13 cellular contexts compared by ENCODE assay signal in genomic region chr19:1123381-1123780, GRCh38.
"Had no signal": no experiment of that assay in that cellular context is flagged by ENCODE, and none has a peak within 500 bp of the region (broad histone marks: within the 10 kb centered on the region; RNA-seq: fewer than 3 reads in every experiment).

No MANE protein-coding gene starts in this region.

- H3K4me3 Mint-ChIP-seq: immature natural killer cell; T-helper 1 cell treated with Interleukin-12 subunit alpha and Interleukin-12 subunit beta and Interleukin-4 antibody, amounts not matched to agents 30 μg/mL and 1 μg/mL, for 36 hours had no signal

- H3K27ac Mint-ChIP-seq: immature natural killer cell; T-helper 1 cell treated with Interleukin-12 subunit alpha and Interleukin-12 subunit beta and Interleukin-4 antibody, amounts not matched to agents 30 μg/mL and 1 μg/mL, for 36 hours had no signal

- H3K27me3 Mint-ChIP-seq: naive thymus-derived CD4-positive, alpha-beta T cell had no signal

- H3K9me3 Mint-ChIP-seq: activated naive CD4-positive, alpha-beta T cell treated with anti-CD3 and anti-CD28 coated beads, Interleukin-2, amount 50 U/mL, for 72 hours; immature natural killer cell; naive thymus-derived CD4-positive, alpha-beta T cell; T-helper 1 cell treated with Interleukin-12 subunit alpha and Interleukin-12 subunit beta and Interleukin-4 antibody, amounts not matched to agents 30 μg/mL and 1 μg/mL, for 36 hours had no signal

- DNase-seq: activated CD4-positive, alpha-beta T cell treated with anti-CD3 and anti-CD28 coated beads, Interleukin-2, amount 50 U/mL, for 1 hour; activated gamma-delta T cell treated with Interleukin-2 at 50 U/mL for 16 hours; immature natural killer cell; stimulated activated naive CD4-positive, alpha-beta T cell had no signal

- H3K4me3 ChIP-seq: adrenal gland, breast epithelium, coronary artery, gastroesophageal sphincter, heart right ventricle, upper lobe of right lung had no signal

- H3K27ac ChIP-seq: heart right ventricle had no signal

- H3K4me1 Mint-ChIP-seq: immature natural killer cell had no signal

- H3K9me3 ChIP-seq: adrenal gland, breast epithelium, gastroesophageal sphincter, heart right ventricle, upper lobe of right lung had no signal

- H3K4me1 ChIP-seq: breast epithelium, upper lobe of right lung had no signal

- H3K27me3 ChIP-seq: adrenal gland, breast epithelium, gastroesophageal sphincter, heart right ventricle, upper lobe of right lung had no signal
